12 cellular contexts compared by ENCODE assay signal in the genomic region with DNA sequence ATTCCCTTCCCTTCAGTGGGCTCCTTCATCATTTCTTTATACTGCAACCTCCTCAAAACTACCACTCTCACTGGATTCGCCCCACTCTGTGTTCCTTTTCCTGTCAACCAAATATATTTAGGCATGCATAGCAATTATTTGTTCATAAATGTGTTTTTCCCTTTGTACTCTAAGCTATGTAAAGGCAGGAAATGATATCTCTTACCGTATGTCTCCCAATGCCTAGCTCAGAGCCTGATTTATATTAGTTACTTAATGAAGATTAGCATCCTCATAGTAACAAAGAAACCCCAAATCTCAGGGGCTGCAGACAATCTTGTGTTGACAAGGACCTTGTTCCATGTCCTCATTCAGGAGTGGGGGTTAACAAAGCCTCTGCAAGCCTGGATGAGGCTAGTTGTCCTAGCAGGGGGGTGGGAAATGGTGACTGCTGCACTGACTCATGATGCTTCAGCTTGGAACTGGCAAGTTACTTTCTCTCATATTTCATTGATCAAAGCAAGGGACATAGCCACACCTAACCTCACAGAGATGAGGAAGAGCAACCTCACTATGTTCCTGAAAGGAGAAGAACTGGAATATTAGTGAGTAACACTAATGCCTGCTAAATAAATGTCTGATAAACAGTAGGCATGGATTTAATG. TPM values are rescaled to one million over a fixed set of nuclear protein-coding genes. Genes with fewer than 3 reads are reported as not detected.
DNase-seq lines count a peak whose midpoint lies in the region; ATAC-seq and TF ChIP-seq lines count a peak whose summit lies in the region.
"Had no signal": no experiment of that assay in that cellular context is flagged by ENCODE, and none has a peak within 500 bp of the region (broad histone marks: within the 10 kb centered on the region; RNA-seq: fewer than 3 reads in every experiment).

No MANE protein-coding gene starts in this region.

- no peaks in the 10 kb centered on the region for H3K27me3 ChIP-seq in A673 (replicated peaks; ENCODE audit: insufficient read depth, low read depth, low read length, poor library complexity)

- DNase-seq in A673 (ENCODE audit: low spot score) (peak; percentile 25), HS-5 (ENCODE audit: low read depth) (peak; percentile 58), astrocyte of the spinal cord (ENCODE audit: low read depth, low spot score) (peak; percentile 90), kidney tubule cell (ENCODE audit: low spot score) (peak; percentile 85)
- no peak for DNase-seq in activated T-cell treated with anti-CD3 and anti-CD28 coated beads, Interleukin-2, amount 50 U/mL, for 1 hour
- no peak for DNase-seq in activated CD4-positive, alpha-beta T cell treated with anti-CD3 and anti-CD28 coated beads, Interleukin-2, amount 50 U/mL, for 48 hours
- DNase-seq: activated CD8-positive, alpha-beta T cell treated with anti-CD3 and anti-CD28 coated beads, Interleukin-2, amount 10 ng/mL, durations not matched to agents 7 days and 5 days; midbrain; NCI-H1694 had no signal

- in situ Hi-C loops in astrocyte of the spinal cord (cut with HindIII; ENCODE audit: low sequenced_read_pairs): no loop called here

- no peaks in the 10 kb centered on the region for H3K36me3 ChIP-seq in A673 (ENCODE audit: insufficient read depth, low read length, poor library complexity, severe bottlenecking)

- intact Hi-C loops in A673 (cut with micrococcal nuclease; ENCODE audit: unreplicated experiment): no loop called here

- H3K27ac ChIP-seq in A673 (ENCODE audit: low read depth, low read length, poor library complexity, severe bottlenecking): no peak overlapping the region

- ATAC-seq in HG03175 (IDR thresholded peaks at IDR 0.05; ENCODE audit: unreplicated experiment) (no peak), HG03520 (IDR thresholded peaks at IDR 0.05; ENCODE audit: unreplicated experiment) (no peak)
- ATAC-seq: activated CD8-positive, alpha-beta T cell treated with anti-CD3 and anti-CD28 coated beads, Interleukin-2, amount 10 ng/mL, durations not matched to agents 7 days and 5 days had no signal

- POLR2A ChIA-PET in A673 (lab: Charles Lee; ENCODE audit: low non-redundant PET): no interaction called here

- H3K9me3 ChIP-seq in A673 (ENCODE audit: low read depth, low read length, poor library complexity, severe bottlenecking): no peaks in the 10 kb centered on the region

- CTCF ChIA-PET in A673 (lab: Charles Lee): interaction anchor here (0.7 kb wide), 1 partner anchor 115 kb away, joined by 3 read pairs; no protein-coding TSS in a partner anchor

- H3K4me1 ChIP-seq in A673 (ENCODE audit: insufficient read depth, low read length, poor library complexity, severe bottlenecking): no peaks in the 10 kb centered on the region

- no peak overlapping the region for H3K4me3 ChIP-seq in A673 (ENCODE audit: low read depth, low read length, poor library complexity, severe bottlenecking)
- no peak overlapping the region for H3K4me3 ChIP-seq in astrocyte of the spinal cord (ENCODE audit: low read depth, low read length)

- no TSS peak for BruUV-seq in A673 (replicated peaks; lab: Mats Ljungman, UMichigan)

- TF ChIP-seq CTCF in A673 (conservative IDR thresholded peaks at IDR 0.05; ENCODE audit: low read depth, low read length) (no peak), astrocyte of the spinal cord (IDR thresholded peaks at IDR 0.05; ENCODE audit: low read depth, low read length) (no peak)

RNA-seq across cellular contexts. Expression of a gene that starts 15.2 kb away (rescaled TPM):
- 11.7 and 13.1 TPM in 2 replicates for total RNA-seq in A673 (2021)
- total RNA-seq: G401 had no signal

Comparison
In these comparisons a context has a peak if more than half of its experiments do, and no peak if none do; other contexts are left out.
1. DNase-seq: peak in A673 (single experiment), HS-5 (single experiment), astrocyte of the spinal cord (single experiment) and kidney tubule cell (single experiment); none in activated T-cell treated with anti-CD3 and anti-CD28 coated beads, Interleukin-2, amount 50 U/mL, for 1 hour (single experiment) and activated CD4-positive, alpha-beta T cell treated with anti-CD3 and anti-CD28 coated beads, Interleukin-2, amount 50 U/mL, for 48 hours (0 of 2).